ENCODE assay signal across 1 cellular context in genomic region chr1:1166642-1167415, GRCh38.
A peak's percentile ranks its signal among the peaks of the same experiment; 100 is the strongest.
TF ChIP-seq lines count a peak whose summit lies in the region.

No MANE protein-coding gene starts in this region.

TF ChIP-seq in HepG2, 621 proteins besides CTCF, POLR2A, EP300 and RAD21:
- TF ChIP-seq ZMYM4 (CRISPR knock-in tag; IDR thresholded peaks at IDR 0.05) (no peak), THAP7 (CRISPR knock-in tag; IDR thresholded peaks at IDR 0.05) (no peak), ZNF329 (CRISPR knock-in tag; IDR thresholded peaks at IDR 0.05; ENCODE audit: low read depth) (no peak), SOX13 (IDR thresholded peaks at IDR 0.05) (no peak), SOX13 (CRISPR knock-in tag; conservative IDR thresholded peaks at IDR 0.05 in 1 of 2, IDR thresholded peaks at IDR 0.05 in 1 of 2) (no peak), ZNF292 (CRISPR knock-in tag; IDR thresholded peaks at IDR 0.05; ENCODE audit: borderline replicate concordance, low read depth) (no peak), KMT2A (CRISPR knock-in tag; IDR thresholded peaks at IDR 0.05) (no peak), RBFOX2 (IDR thresholded peaks at IDR 0.05; ENCODE audit: low read depth, low read length) (0 out of 2 replicates have a peak, but pooled peaks have one; percentile 39), ZNF768 (CRISPR knock-in tag; IDR thresholded peaks at IDR 0.05) (0 out of 2 replicates have a peak, but pooled peaks have one; percentile 3)
